Comparison of ENCODE assay signal across 1 cellular context in genomic region chr5:73623060-73623459, GRCh38.
TF ChIP-seq lines count a peak whose summit lies in the region.

No MANE protein-coding gene starts in this region.

TF ChIP-seq in K562, 482 proteins besides CTCF, POLR2A, EP300 and RAD21:
- TF ChIP-seq RBM25 (IDR thresholded peaks at IDR 0.05; ENCODE audit: low read depth, low read length, severe bottlenecking) (peak; percentile 82), ZZZ3 (IDR thresholded peaks at IDR 0.05) (no peak)
